36 cellular contexts compared by ENCODE assay signal in genomic region chr1:178180405-178180804, GRCh38.
"Had no signal": no experiment of that assay in that cellular context is flagged by ENCODE, and none has a peak within 500 bp of the region (broad histone marks: within the 10 kb centered on the region; RNA-seq: fewer than 3 reads in every experiment).

No MANE protein-coding gene starts in this region.

- H3K4me3 ChIP-seq: MG63 had no signal

- H3K36me3 ChIP-seq: MG63 had no signal

- H3K9ac ChIP-seq: KMS-11 had no signal

- H3K4me2 ChIP-seq: KMS-11 had no signal

- DNase-seq: Karpas-422, Kasumi-1, KG1, MG63, MM.1S, MV-4-11, NCI-H1048, NCI-H1092, NCI-H1092 treated with DMSO at 0.1 percent for 48 hours, NCI-H1105, NCI-H1105 treated with DMSO at 0.1 percent for 48 hours, NCI-H1417, NCI-H1417 treated with DMSO at 0.1 percent for 48 hours, NCI-H1436, NCI-H1436 treated with DMSO at 0.1 percent for 48 hours, NCI-H146, NCI-H1694, NCI-H1694 treated with DMSO at 0.1 percent for 48 hours, NCI-H187, NCI-H187 treated with DMSO at 0.1 percent for 48 hours, NCI-H1930, NCI-H2029, NCI-H2029 treated with DMSO at 0.1 percent for 48 hours, NCI-H2081, NCI-H2081 treated with DMSO at 0.1 percent for 48 hours, NCI-H2107, NCI-H2171, NCI-H2171 treated with DMSO at 0.1 percent for 48 hours, NCI-H2227 treated with DMSO at 0.1 percent for 48 hours, NCI-H226, NCI-H345, NCI-H446, NCI-H446 treated with DMSO at 0.1 percent for 48 hours, NCI-H510A, NCI-H510A treated with DMSO at 0.1 percent for 48 hours had no signal

- H3K27me3 ChIP-seq: MG63 had no signal

- H3K27ac ChIP-seq: KMS-11 had no signal
